Comparison of ENCODE assay signal across 1 cellular context in the genomic region with DNA sequence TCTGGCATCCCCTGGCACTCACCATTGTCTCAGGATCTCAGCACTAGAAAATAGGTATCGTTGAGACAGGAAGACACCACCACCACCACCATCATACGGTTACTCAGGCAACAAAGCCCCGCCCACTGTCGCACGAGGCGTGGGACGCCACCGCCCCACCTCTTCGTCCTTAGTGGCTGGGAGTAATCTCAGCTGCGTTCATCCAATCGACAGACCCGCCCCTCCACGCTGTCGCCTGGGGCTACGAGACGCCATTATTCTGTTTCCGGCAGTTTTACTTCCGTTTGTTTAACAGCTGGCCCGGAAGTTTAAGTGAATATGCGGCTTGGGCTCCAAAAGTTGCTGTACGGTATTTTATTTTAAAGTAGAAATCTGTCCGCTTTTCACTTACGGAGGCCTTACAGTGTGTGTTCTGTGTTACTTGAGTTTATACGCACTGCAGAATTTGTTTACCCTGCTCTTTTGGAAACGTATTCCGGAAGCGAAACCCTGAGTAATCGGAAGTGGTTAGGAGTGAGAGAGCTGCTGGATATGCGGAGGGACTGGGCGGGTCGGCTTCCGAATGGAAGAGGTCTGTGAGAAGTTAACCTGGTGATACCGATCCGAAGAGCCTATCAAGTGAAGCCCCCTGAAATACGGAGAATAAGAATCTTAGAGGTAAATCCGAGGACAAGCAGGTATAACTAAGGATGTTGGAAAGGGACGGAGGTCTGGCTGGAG.
TF ChIP-seq lines count a peak whose summit lies in the region.

TSS of gene BLZF1 (plus strand) at position 510 of the 720 bp plus-strand sequence. CDS start 1,328 bp downstream, outside the sequence.
A gene with protein sequence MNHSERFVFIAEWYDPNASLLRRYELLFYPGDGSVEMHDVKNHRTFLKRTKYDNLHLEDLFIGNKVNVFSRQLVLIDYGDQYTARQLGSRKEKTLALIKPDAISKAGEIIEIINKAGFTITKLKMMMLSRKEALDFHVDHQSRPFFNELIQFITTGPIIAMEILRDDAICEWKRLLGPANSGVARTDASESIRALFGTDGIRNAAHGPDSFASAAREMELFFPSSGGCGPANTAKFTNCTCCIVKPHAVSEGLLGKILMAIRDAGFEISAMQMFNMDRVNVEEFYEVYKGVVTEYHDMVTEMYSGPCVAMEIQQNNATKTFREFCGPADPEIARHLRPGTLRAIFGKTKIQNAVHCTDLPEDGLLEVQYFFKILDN (minus strand): TSS at position 112 of the 720 bp plus-strand sequence. CDS start 87 bp downstream, at position 25.

TF ChIP-seq in HepG2, 621 proteins besides CTCF, POLR2A, EP300 and RAD21 (continued from another document and continues in another):
- TF ChIP-seq, protein P1, sequence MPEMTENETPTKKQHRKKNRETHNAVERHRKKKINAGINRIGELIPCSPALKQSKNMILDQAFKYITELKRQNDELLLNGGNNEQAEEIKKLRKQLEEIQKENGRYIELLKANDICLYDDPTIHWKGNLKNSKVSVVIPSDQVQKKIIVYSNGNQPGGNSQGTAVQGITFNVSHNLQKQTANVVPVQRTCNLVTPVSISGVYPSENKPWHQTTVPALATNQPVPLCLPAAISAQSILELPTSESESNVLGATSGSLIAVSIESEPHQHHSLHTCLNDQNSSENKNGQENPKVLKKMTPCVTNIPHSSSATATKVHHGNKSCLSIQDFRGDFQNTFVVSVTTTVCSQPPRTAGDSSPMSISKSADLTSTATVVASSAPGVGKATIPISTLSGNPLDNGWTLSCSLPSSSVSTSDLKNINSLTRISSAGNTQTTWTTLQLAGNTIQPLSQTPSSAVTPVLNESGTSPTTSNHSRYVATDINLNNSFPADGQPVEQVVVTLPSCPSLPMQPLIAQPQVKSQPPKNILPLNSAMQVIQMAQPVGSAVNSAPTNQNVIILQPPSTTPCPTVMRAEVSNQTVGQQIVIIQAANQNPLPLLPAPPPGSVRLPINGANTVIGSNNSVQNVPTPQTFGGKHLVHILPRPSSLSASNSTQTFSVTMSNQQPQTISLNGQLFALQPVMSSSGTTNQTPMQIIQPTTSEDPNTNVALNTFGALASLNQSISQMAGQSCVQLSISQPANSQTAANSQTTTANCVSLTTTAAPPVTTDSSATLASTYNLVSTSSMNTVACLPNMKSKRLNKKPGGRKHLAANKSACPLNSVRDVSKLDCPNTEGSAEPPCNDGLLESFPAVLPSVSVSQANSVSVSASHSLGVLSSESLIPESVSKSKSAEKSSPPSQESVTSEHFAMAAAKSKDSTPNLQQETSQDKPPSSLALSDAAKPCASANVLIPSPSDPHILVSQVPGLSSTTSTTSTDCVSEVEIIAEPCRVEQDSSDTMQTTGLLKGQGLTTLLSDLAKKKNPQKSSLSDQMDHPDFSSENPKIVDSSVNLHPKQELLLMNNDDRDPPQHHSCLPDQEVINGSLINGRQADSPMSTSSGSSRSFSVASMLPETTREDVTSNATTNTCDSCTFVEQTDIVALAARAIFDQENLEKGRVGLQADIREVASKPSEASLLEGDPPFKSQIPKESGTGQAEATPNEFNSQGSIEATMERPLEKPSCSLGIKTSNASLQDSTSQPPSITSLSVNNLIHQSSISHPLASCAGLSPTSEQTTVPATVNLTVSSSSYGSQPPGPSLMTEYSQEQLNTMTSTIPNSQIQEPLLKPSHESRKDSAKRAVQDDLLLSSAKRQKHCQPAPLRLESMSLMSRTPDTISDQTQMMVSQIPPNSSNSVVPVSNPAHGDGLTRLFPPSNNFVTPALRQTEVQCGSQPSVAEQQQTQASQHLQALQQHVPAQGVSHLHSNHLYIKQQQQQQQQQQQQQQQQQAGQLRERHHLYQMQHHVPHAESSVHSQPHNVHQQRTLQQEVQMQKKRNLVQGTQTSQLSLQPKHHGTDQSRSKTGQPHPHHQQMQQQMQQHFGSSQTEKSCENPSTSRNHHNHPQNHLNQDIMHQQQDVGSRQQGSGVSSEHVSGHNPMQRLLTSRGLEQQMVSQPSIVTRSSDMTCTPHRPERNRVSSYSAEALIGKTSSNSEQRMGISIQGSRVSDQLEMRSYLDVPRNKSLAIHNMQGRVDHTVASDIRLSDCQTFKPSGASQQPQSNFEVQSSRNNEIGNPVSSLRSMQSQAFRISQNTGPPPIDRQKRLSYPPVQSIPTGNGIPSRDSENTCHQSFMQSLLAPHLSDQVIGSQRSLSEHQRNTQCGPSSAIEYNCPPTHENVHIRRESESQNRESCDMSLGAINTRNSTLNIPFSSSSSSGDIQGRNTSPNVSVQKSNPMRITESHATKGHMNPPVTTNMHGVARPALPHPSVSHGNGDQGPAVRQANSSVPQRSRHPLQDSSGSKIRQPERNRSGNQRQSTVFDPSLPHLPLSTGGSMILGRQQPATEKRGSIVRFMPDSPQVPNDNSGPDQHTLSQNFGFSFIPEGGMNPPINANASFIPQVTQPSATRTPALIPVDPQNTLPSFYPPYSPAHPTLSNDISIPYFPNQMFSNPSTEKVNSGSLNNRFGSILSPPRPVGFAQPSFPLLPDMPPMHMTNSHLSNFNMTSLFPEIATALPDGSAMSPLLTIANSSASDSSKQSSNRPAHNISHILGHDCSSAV (CRISPR knock-in tag; IDR thresholded peaks at IDR 0.05; ENCODE audit: borderline replicate concordance), result no peak
- TF ChIP-seq GABPB1 (CRISPR knock-in tag; IDR thresholded peaks at IDR 0.05), result peak; percentile 93
- TF ChIP-seq, protein P2, sequence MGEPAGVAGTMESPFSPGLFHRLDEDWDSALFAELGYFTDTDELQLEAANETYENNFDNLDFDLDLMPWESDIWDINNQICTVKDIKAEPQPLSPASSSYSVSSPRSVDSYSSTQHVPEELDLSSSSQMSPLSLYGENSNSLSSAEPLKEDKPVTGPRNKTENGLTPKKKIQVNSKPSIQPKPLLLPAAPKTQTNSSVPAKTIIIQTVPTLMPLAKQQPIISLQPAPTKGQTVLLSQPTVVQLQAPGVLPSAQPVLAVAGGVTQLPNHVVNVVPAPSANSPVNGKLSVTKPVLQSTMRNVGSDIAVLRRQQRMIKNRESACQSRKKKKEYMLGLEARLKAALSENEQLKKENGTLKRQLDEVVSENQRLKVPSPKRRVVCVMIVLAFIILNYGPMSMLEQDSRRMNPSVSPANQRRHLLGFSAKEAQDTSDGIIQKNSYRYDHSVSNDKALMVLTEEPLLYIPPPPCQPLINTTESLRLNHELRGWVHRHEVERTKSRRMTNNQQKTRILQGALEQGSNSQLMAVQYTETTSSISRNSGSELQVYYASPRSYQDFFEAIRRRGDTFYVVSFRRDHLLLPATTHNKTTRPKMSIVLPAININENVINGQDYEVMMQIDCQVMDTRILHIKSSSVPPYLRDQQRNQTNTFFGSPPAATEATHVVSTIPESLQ (CRISPR knock-in tag; conservative IDR thresholded peaks at IDR 0.05), result no peak
- no peak for TF ChIP-seq IRX3 (CRISPR knock-in tag; IDR thresholded peaks at IDR 0.05; ENCODE audit: borderline replicate concordance, low read depth)
- TF ChIP-seq THYN1 (CRISPR knock-in tag; IDR thresholded peaks at IDR 0.05; ENCODE audit: borderline replicate concordance, low read depth), result no peak
- TF ChIP-seq ZNF614 (CRISPR knock-in tag; IDR thresholded peaks at IDR 0.05; ENCODE audit: borderline replicate concordance), result peak; percentile 16; the same call in 1 of the 2 replicates
- TF ChIP-seq, protein P3, sequence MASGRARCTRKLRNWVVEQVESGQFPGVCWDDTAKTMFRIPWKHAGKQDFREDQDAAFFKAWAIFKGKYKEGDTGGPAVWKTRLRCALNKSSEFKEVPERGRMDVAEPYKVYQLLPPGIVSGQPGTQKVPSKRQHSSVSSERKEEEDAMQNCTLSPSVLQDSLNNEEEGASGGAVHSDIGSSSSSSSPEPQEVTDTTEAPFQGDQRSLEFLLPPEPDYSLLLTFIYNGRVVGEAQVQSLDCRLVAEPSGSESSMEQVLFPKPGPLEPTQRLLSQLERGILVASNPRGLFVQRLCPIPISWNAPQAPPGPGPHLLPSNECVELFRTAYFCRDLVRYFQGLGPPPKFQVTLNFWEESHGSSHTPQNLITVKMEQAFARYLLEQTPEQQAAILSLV (CRISPR knock-in tag; IDR thresholded peaks at IDR 0.05; ENCODE audit: borderline replicate concordance), result no peak
- no peak for TF ChIP-seq NFE2L1 (CRISPR knock-in tag; IDR thresholded peaks at IDR 0.05; ENCODE audit: borderline replicate concordance)
- no peak for TF ChIP-seq NFE2 (CRISPR knock-in tag; IDR thresholded peaks at IDR 0.05)
- TF ChIP-seq MYC (CRISPR knock-in tag; IDR thresholded peaks at IDR 0.05; ENCODE audit: borderline replicate concordance), result peak; percentile 78; the same call in 1 of the 2 replicates
- no peak for TF ChIP-seq MATR3 (CRISPR knock-in tag; IDR thresholded peaks at IDR 0.05)
- no peak for TF ChIP-seq ZNF740 (CRISPR knock-in tag; IDR thresholded peaks at IDR 0.05)
- no peak for TF ChIP-seq ZNF512B (CRISPR knock-in tag; IDR thresholded peaks at IDR 0.05; ENCODE audit: borderline replicate concordance)
- TF ChIP-seq ZNF354B (CRISPR knock-in tag; IDR thresholded peaks at IDR 0.05), result no peak
- peak; percentile 13; the same call in 1 of the 2 replicates for TF ChIP-seq TBX2 (CRISPR knock-in tag; IDR thresholded peaks at IDR 0.05; ENCODE audit: borderline replicate concordance)
- TF ChIP-seq ZFP62 (CRISPR knock-in tag; IDR thresholded peaks at IDR 0.05), result no peak
- no peak for TF ChIP-seq NCOR1 (IDR thresholded peaks at IDR 0.05; ENCODE audit: borderline replicate concordance, low read length)
- no peak for TF ChIP-seq ZNF263 (CRISPR knock-in tag; IDR thresholded peaks at IDR 0.05)
- 0 out of 2 replicates have a peak, but pooled peaks have one; percentile 74 for TF ChIP-seq TGIF2 (CRISPR knock-in tag; IDR thresholded peaks at IDR 0.05)
- TF ChIP-seq SATB2 (CRISPR knock-in tag; IDR thresholded peaks at IDR 0.05), result no peak
- no peak for TF ChIP-seq FOXA1 (IDR thresholded peaks at IDR 0.05)
- TF ChIP-seq FOXA1 (CRISPR knock-in tag; IDR thresholded peaks at IDR 0.05), result no peak; the same call in 1 of the 2 replicates
- TF ChIP-seq ZNF772 (CRISPR knock-in tag; IDR thresholded peaks at IDR 0.05), result no peak
- TF ChIP-seq ZNF383 (CRISPR knock-in tag; IDR thresholded peaks at IDR 0.05; ENCODE audit: borderline replicate concordance), result no peak
- 0 out of 2 replicates have a peak, but pooled peaks have one; percentile 18 for TF ChIP-seq THRA (CRISPR knock-in tag; IDR thresholded peaks at IDR 0.05; ENCODE audit: borderline replicate concordance)
- no peak for TF ChIP-seq CHD4 (IDR thresholded peaks at IDR 0.05; ENCODE audit: borderline replicate concordance, low read length)
- TF ChIP-seq RORA (CRISPR knock-in tag; IDR thresholded peaks at IDR 0.05), result no peak
- TF ChIP-seq HMGA1 (CRISPR knock-in tag; conservative IDR thresholded peaks at IDR 0.05), result no peak
- no peak for TF ChIP-seq PAWR (CRISPR knock-in tag; IDR thresholded peaks at IDR 0.05; ENCODE audit: borderline replicate concordance)
- TF ChIP-seq ZNF660 (CRISPR knock-in tag; IDR thresholded peaks at IDR 0.05; ENCODE audit: borderline replicate concordance, low read depth), result no peak
- no peak for TF ChIP-seq HOXA5 (CRISPR knock-in tag; IDR thresholded peaks at IDR 0.05)
- no peak for TF ChIP-seq ZBTB37 (CRISPR knock-in tag; IDR thresholded peaks at IDR 0.05)
- TF ChIP-seq ATAD3A (CRISPR knock-in tag; IDR thresholded peaks at IDR 0.05), result no peak
- no peak for TF ChIP-seq SAFB2 (CRISPR knock-in tag; IDR thresholded peaks at IDR 0.05; ENCODE audit: borderline replicate concordance, low read depth)
- TF ChIP-seq ZNF709 (CRISPR knock-in tag; IDR thresholded peaks at IDR 0.05), result 0 out of 2 replicates have a peak, but pooled peaks have one; percentile 46
- TF ChIP-seq ESRRA (CRISPR knock-in tag; IDR thresholded peaks at IDR 0.05; ENCODE audit: low read depth), result no peak
- no peak for TF ChIP-seq ZNF841 (CRISPR knock-in tag; IDR thresholded peaks at IDR 0.05; ENCODE audit: borderline replicate concordance)
- no peak for TF ChIP-seq ZNF543 (CRISPR knock-in tag; IDR thresholded peaks at IDR 0.05)
- no peak for TF ChIP-seq MTF1 (CRISPR knock-in tag; IDR thresholded peaks at IDR 0.05)
- no peak for TF ChIP-seq ZNF17 (CRISPR knock-in tag; IDR thresholded peaks at IDR 0.05)
- no peak for TF ChIP-seq HNRNPL (IDR thresholded peaks at IDR 0.05; ENCODE audit: low read depth, low read length)
- peak; percentile 78 for TF ChIP-seq HDAC1 (CRISPR knock-in tag; IDR thresholded peaks at IDR 0.05)
- no peak for TF ChIP-seq ZNF3 (CRISPR knock-in tag; IDR thresholded peaks at IDR 0.05)
- peak; percentile 57; the same call in 1 of the 2 replicates for TF ChIP-seq ETV5 (CRISPR knock-in tag; IDR thresholded peaks at IDR 0.05; ENCODE audit: borderline replicate concordance)
